ENCODE assay signal across 15 cellular contexts in genomic region chr10:93397020-93397419, GRCh38.
DNase-seq lines count a peak whose midpoint lies in the region; ATAC-seq, FAIRE-seq and TF ChIP-seq lines count a peak whose summit lies in the region.
"Had no signal": no experiment of that assay in that cellular context is flagged by ENCODE, and none has a peak within 500 bp of the region (broad histone marks: within the 10 kb centered on the region; RNA-seq: fewer than 3 reads in every experiment).

No MANE protein-coding gene starts in this region.

- intact Hi-C loops in ascending aorta (cut with DNase I) (no loop called here), pancreas (cut with DNase I) (no loop called here), vagina (cut with DNase I) (no loop called here), left ventricle myocardium inferior (cut with micrococcal nuclease) (no loop called here)

- WGBS in pancreas, 2 donors: 61 to 68% methylated on average over 6 of the region's 6 CpGs

- H3K4me3 ChIP-seq in ascending aorta (no peak overlapping the region), fibroblast of villous mesenchyme (ENCODE audit: low read depth, low read length) (no peak overlapping the region), pancreas (no peak overlapping the region), vagina (no peak overlapping the region), left ventricle myocardium inferior (no peak overlapping the region)
- H3K4me3 ChIP-seq: PC-9 had no signal

- no peaks in the 10 kb centered on the region for H3K9me3 ChIP-seq in ascending aorta
- H3K9me3 ChIP-seq in pancreas: no peaks in the 10 kb centered on the region
- H3K9me3 ChIP-seq in vagina: no peaks in the 10 kb centered on the region
- no peaks in the 10 kb centered on the region for H3K9me3 ChIP-seq in left ventricle myocardium inferior (replicated peaks)
- H3K9me3 ChIP-seq: Caco-2 had no signal

- peaks cover 25 to 39% of the 10 kb centered on the region in 2 donors for H3K36me3 ChIP-seq in ascending aorta
- no peaks in the 10 kb centered on the region for H3K36me3 ChIP-seq in pancreas
- H3K36me3 ChIP-seq in vagina: peaks cover 0 to 42% of the 10 kb centered on the region in 2 donors
- no peaks in the 10 kb centered on the region for H3K36me3 ChIP-seq in left ventricle myocardium inferior

- H3K27me3 ChIP-seq in ascending aorta (no peaks in the 10 kb centered on the region), pancreas (no peaks in the 10 kb centered on the region), vagina (no peaks in the 10 kb centered on the region), left ventricle myocardium inferior (ENCODE audit: low read depth) (no peaks in the 10 kb centered on the region)

- H3K27ac ChIP-seq in ascending aorta: peak overlapping the region; percentile 11 to 41
- no peak overlapping the region for H3K27ac ChIP-seq in pancreas
- H3K27ac ChIP-seq in vagina: peak overlapping the region; percentile 7
- H3K27ac ChIP-seq in left ventricle myocardium inferior (replicated peaks): no peak overlapping the region
- H3K27ac ChIP-seq: PC-9 had no signal

- no peak for TF ChIP-seq CTCF in ascending aorta (IDR thresholded peaks at IDR 0.05)
- no peak for TF ChIP-seq CTCF in fibroblast of villous mesenchyme (IDR thresholded peaks at IDR 0.05; ENCODE audit: insufficient read depth, low read depth, low read length)
- TF ChIP-seq CTCF in pancreas (IDR thresholded peaks at IDR 0.05): no peak
- no peak for TF ChIP-seq CTCF in vagina (IDR thresholded peaks at IDR 0.05)
- TF ChIP-seq CTCF in left ventricle myocardium inferior (IDR thresholded peaks at IDR 0.05; ENCODE audit: borderline replicate concordance): no peak

- H3K4me1 ChIP-seq in ascending aorta: peaks cover 0 to 3% of the 10 kb centered on the region in 2 donors
- no peaks in the 10 kb centered on the region for H3K4me1 ChIP-seq in pancreas
- no peaks in the 10 kb centered on the region for H3K4me1 ChIP-seq in vagina
- H3K4me1 ChIP-seq in left ventricle myocardium inferior: peaks cover 58% of the 10 kb centered on the region
- H3K4me1 ChIP-seq: Caco-2 had no signal

- FAIRE-seq in pancreas (lab: Jason Lieb, UNC): peak; percentile 54

- TF ChIP-seq POLR2A in vagina (IDR thresholded peaks at IDR 0.05): no peak

- no peak for ATAC-seq in pancreas
- ATAC-seq: HCT116 had no signal

- no peak for DNase-seq in ascending aorta (ENCODE audit: low spot score in 2 of 2)
- peak; percentile 58 for DNase-seq in fibroblast of villous mesenchyme (ENCODE audit: low read depth)
- DNase-seq in pancreas: no peak
- DNase-seq in vagina (ENCODE audit: extremely low spot score in 2 of 2): no peak
- DNase-seq in left ventricle myocardium inferior: no peak
- no peak for DNase-seq in NCI-H1105 (lab: John Stamatoyannopoulos, UW)
- DNase-seq in NCI-H748 (lab: John Stamatoyannopoulos, UW; ENCODE audit: unreplicated experiment): no peak
- DNase-seq: Caco-2; CD4-positive, CD25-positive, alpha-beta regulatory T cell; NCI-H1417; NCI-H187 treated with DMSO at 0.1 percent for 48 hours; NCI-H2171; NCI-H774; PC-9 had no signal

Comparison
In these comparisons a context has a peak if more than half of its experiments do, and no peak if none do; other contexts are left out.
1. H3K27ac ChIP-seq: peak in ascending aorta (2 of 2) and vagina (single experiment); none in pancreas (0 of 4) and left ventricle myocardium inferior (single experiment).